9 cellular contexts compared by ENCODE assay signal in genomic region chr1:179550753-179551682, GRCh38. TPM values are rescaled to one million over a fixed set of nuclear protein-coding genes. Genes with fewer than 3 reads are reported as not detected.
DNase-seq lines count a peak whose midpoint lies in the region; ATAC-seq and TF ChIP-seq lines count a peak whose summit lies in the region.
"Had no signal": no experiment of that assay in that cellular context is flagged by ENCODE, and none has a peak within 500 bp of the region (broad histone marks: within the 10 kb centered on the region; RNA-seq: fewer than 3 reads in every experiment).

No MANE protein-coding gene starts in this region.

- no peak overlapping the region for H3K18ac ChIP-seq in trophoblast cell (ENCODE audit: low read length)

- peaks cover 11 to 20% of the 10 kb centered on the region in 2 experiments for H3K4me1 ChIP-seq in trophoblast cell (ENCODE audit: control insufficient read depth in 1 of 2, insufficient read depth in 2 of 2, low read length in 2 of 2)
- no peaks in the 10 kb centered on the region for H3K4me1 ChIP-seq in transverse colon

- no peak overlapping the region for H3K4ac ChIP-seq in trophoblast cell (ENCODE audit: low read depth, low read length)

- H4K8ac ChIP-seq in trophoblast cell (ENCODE audit: low read depth, low read length) = no peak overlapping the region

- no peak for TF ChIP-seq EP300 in transverse colon (IDR thresholded peaks at IDR 0.05; ENCODE audit: low read depth)

- no CpG with 5 or more reads among the region's 9 CpGs for WGBS in trophoblast cell (ENCODE audit: extremely low coverage, insufficient coverage, insufficient read length)
- WGBS in transverse colon (ENCODE audit: low coverage in 1 of 2), 2 donors = 71 to 73% methylated on average over 3 to 9 of the region's 9 CpGs

- H2BK5ac ChIP-seq in trophoblast cell (ENCODE audit: low read depth, low read length, poor library complexity) = peak overlapping the region; percentile 23

- no peak for TF ChIP-seq POLR2A in transverse colon (IDR thresholded peaks at IDR 0.05)

- H3K79me2 ChIP-seq in trophoblast cell (ENCODE audit: control insufficient read depth, insufficient read depth, low read length, poor library complexity) = no peaks in the 10 kb centered on the region

- no peak overlapping the region for H3K14ac ChIP-seq in trophoblast cell (ENCODE audit: low read length)

- intact Hi-C loops in transverse colon (cut with DNase I; ENCODE audit: low total_unique reads) = no loop called here

- ATAC-seq in GM18867 (IDR thresholded peaks at IDR 0.05; ENCODE audit: unreplicated experiment) (peak; percentile 60), HG03460 (IDR thresholded peaks at IDR 0.05; ENCODE audit: unreplicated experiment) (no peak)

- no peaks in the 10 kb centered on the region for H3K27me3 ChIP-seq in trophoblast cell (ENCODE audit: insufficient read depth, low read length)
- H3K27me3 ChIP-seq in transverse colon = no peaks in the 10 kb centered on the region

- peaks cover 4% of the 10 kb centered on the region for H3K79me1 ChIP-seq in trophoblast cell (ENCODE audit: low read length)

- H3K36me3 ChIP-seq in trophoblast cell (ENCODE audit: control insufficient read depth in 1 of 2, insufficient read depth in 2 of 2, low read length in 2 of 2) (no peaks in the 10 kb centered on the region), transverse colon (no peaks in the 10 kb centered on the region)

- peak; percentile 50 for DNase-seq in HS-5 (ENCODE audit: low read depth)
- peak; percentile 52 for DNase-seq in amniotic epithelial cell (ENCODE audit: low read depth)
- DNase-seq in trophoblast cell = peak; percentile 80 to 92
- no peak for DNase-seq in activated CD4-positive, CD25-positive, alpha-beta regulatory T cell (lab: John Stamatoyannopoulos, UW)
- no peak for DNase-seq in transverse colon
- DNase-seq in amygdala (lab: John Stamatoyannopoulos, UW) = no peak

- peak overlapping the region; percentile 9 for H2BK120ac ChIP-seq in trophoblast cell (ENCODE audit: insufficient read depth, low read length, poor library complexity)

- no peak overlapping the region for H3K4me3 ChIP-seq in trophoblast cell (ENCODE audit: low read depth, low read length)
- no peak overlapping the region for H3K4me3 ChIP-seq in transverse colon

- H3K9me3 ChIP-seq in trophoblast cell (ENCODE audit: insufficient read depth, low read depth, low read length) = no peaks in the 10 kb centered on the region
- H3K9me3 ChIP-seq in transverse colon = no peaks in the 10 kb centered on the region

- no peak overlapping the region for H3K4me2 ChIP-seq in trophoblast cell (ENCODE audit: low read length)

- TF ChIP-seq CTCF in transverse colon (IDR thresholded peaks at IDR 0.05) = no peak

- H3K27ac ChIP-seq in trophoblast cell (ENCODE audit: low read depth, low read length) = peak overlapping the region; percentile 22
- H3K27ac ChIP-seq in transverse colon = no peak overlapping the region

- no peak overlapping the region for H3K9ac ChIP-seq in trophoblast cell (ENCODE audit: low read length)

- H2BK12ac ChIP-seq in trophoblast cell (ENCODE audit: low read length) = no peak overlapping the region

- no peak overlapping the region for H3K23ac ChIP-seq in trophoblast cell (ENCODE audit: low read length)

- no peak overlapping the region for H2AK5ac ChIP-seq in trophoblast cell (ENCODE audit: low read length)

- peak overlapping the region; percentile 31 for H4K91ac ChIP-seq in trophoblast cell (ENCODE audit: low read depth, low read length)

- in situ Hi-C loops in transverse colon (cut with MboI; ENCODE audit: low pct_ligation_motif_present in 1 of 4, low pct_unique_long_range_greater_than_20kb in 1 of 4, low sequenced_read_pairs in 3 of 4) = no loop called here

- no peak overlapping the region for H2AFZ ChIP-seq in trophoblast cell (ENCODE audit: insufficient read depth, low read length, poor library complexity)

- no peak overlapping the region for H4K12ac ChIP-seq in trophoblast cell (ENCODE audit: low read depth, low read length)

RNA-seq across cellular contexts. Expression of gene NPHS2, which starts 24.7 kb away (rescaled TPM):
- polyA plus RNA-seq in trophoblast cell (2013) = not detected in 2 replicates
- total RNA-seq in transverse colon = not detected
- total RNA-seq: mesenteric fat pad had no signal

RNA-seq across cellular contexts. Expression of gene TDRD5, which starts 40.6 kb away (rescaled TPM):
- polyA plus RNA-seq in trophoblast cell (2013) = 0.01 TPM in 1 of 2 replicates, not detected in the other
- total RNA-seq in transverse colon = 1 to 10 TPM in 1 of 4 donors, under 1 TPM in 1, not detected in 2; 0.64 to 1.8 TPM

Comparison
In these comparisons a context has a peak if more than half of its experiments do, and no peak if none do; other contexts are left out.
1. DNase-seq: peak in HS-5 (single experiment), amniotic epithelial cell (single experiment) and trophoblast cell (2 of 2); none in activated CD4-positive, CD25-positive, alpha-beta regulatory T cell (0 of 4), transverse colon (single experiment) and amygdala (0 of 56).